ENCODE assay signal across 15 cellular contexts in genomic region chr6:72832271-72832670, GRCh38.
"Had no signal": no experiment of that assay in that cellular context is flagged by ENCODE, and none has a peak within 500 bp of the region (broad histone marks: within the 10 kb centered on the region; RNA-seq: fewer than 3 reads in every experiment).

No MANE protein-coding gene starts in this region.

- H3K36me3 ChIP-seq: cardiac muscle cell, left lung, neutrophil, spleen had no signal

- H3K9me3 ChIP-seq: left lung, mucosa of descending colon, neutrophil had no signal

- H3K4me1 ChIP-seq: left lung, spleen had no signal

- DNase-seq: activated B cell treated with CpG ODN at 0.5 μM for 24 hours; activated CD4-positive, alpha-beta T cell treated with anti-CD3 and anti-CD28 coated beads for 48 hours; activated CD8-positive, alpha-beta memory T cell treated with anti-CD3 and anti-CD28 coated beads for 24 hours; dorsolateral prefrontal cortex; endodermal cell; hippocampal formation; left lung; mammary epithelial cell; mucosa of descending colon; naive thymus-derived CD8-positive, alpha-beta T cell; right cardiac atrium; spleen; T-helper 2 cell had no signal

- H3K4me3 ChIP-seq: cardiac muscle cell, dorsolateral prefrontal cortex, left lung, mucosa of descending colon, spleen had no signal

- H3K27ac ChIP-seq: cardiac muscle cell, dorsolateral prefrontal cortex, left lung, neutrophil, spleen had no signal

- H3K27me3 ChIP-seq: cardiac muscle cell, dorsolateral prefrontal cortex, left lung, neutrophil, spleen had no signal

- ATAC-seq: left lung; mucosa of descending colon; naive thymus-derived CD8-positive, alpha-beta T cell; right cardiac atrium had no signal
